In genomic region chr4:74474345-74475099, GRCh38 we compare ENCODE assay signal across 22 cellular contexts. TPM values are rescaled to one million over a fixed set of nuclear protein-coding genes. Genes with fewer than 3 reads are reported as not detected.
DNase-seq lines count a peak whose midpoint lies in the region; ATAC-seq, FAIRE-seq and TF ChIP-seq lines count a peak whose summit lies in the region.
"Had no signal": no experiment of that assay in that cellular context is flagged by ENCODE, and none has a peak within 500 bp of the region (broad histone marks: within the 10 kb centered on the region; RNA-seq: fewer than 3 reads in every experiment).

No MANE protein-coding gene starts in this region.

- DNase-seq in EL (peak; percentile 54), astrocyte (ENCODE audit: low read depth) (peak; percentile 51), fibroblast of the aortic adventitia (ENCODE audit: low read depth) (peak; percentile 19), renal cortical epithelial cell (ENCODE audit: low read depth) (peak; percentile 59), frontal cortex (ENCODE audit: low spot score in 2 of 2) (no peak), NK-92 (lab: John Stamatoyannopoulos, UW; ENCODE audit: unreplicated experiment) (no peak)
- no peak for DNase-seq in activated CD8-positive, alpha-beta memory T cell treated with anti-CD3 and anti-CD28 coated beads, Interleukin-2, amount 50 U/mL, for 48 hours
- DNase-seq: activated CD4-positive, alpha-beta T cell treated with anti-CD3 and anti-CD28 coated beads for 1 hour; activated naive CD4-positive, alpha-beta T cell treated with anti-CD3 and anti-CD28 coated beads, Interleukin-2, amount 50 U/mL, for 16 hours; central memory CD4-positive, alpha-beta T cell; DMS79; H9; lower lobe of right lung; NCI-H1105; NCI-H2171 treated with DMSO at 0.1 percent for 48 hours; retina; SHP77 treated with DMSO at 0.1 percent for 48 hours had no signal

- H4K20me1 ChIP-seq in astrocyte (ENCODE audit: insufficient read depth, low read length): no peaks in the 10 kb centered on the region
- H4K20me1 ChIP-seq: BLaER1 treated with 17β-estradiol and CSF1 and Interleukin-3, amounts not matched to agents 10 nM and 100 nM had no signal

- peaks cover 26% of the 10 kb centered on the region for H3K4me1 Mint-ChIP-seq in astrocyte (ENCODE audit: low read depth, unreplicated experiment)

- no peak for ATAC-seq in GM21360 (IDR thresholded peaks at IDR 0.05; ENCODE audit: unreplicated experiment)

- no peak overlapping the region for H3K4me3 Mint-ChIP-seq in astrocyte (ENCODE audit: unreplicated experiment)
- H3K4me3 Mint-ChIP-seq: H9, nephron had no signal

- no peaks in the 10 kb centered on the region for H3K27me3 Mint-ChIP-seq in astrocyte (ENCODE audit: low read depth, unreplicated experiment)

- H3K4me3 ChIP-seq in astrocyte (ENCODE audit: insufficient read depth, low read depth, low read length) (no peak overlapping the region), fibroblast of the aortic adventitia (ENCODE audit: low read depth, low read length) (no peak overlapping the region)
- H3K4me3 ChIP-seq: BLaER1 treated with 17β-estradiol and CSF1 and Interleukin-3, amounts not matched to agents 10 nM and 100 nM; lower lobe of right lung; upper lobe of left lung had no signal

- H3K9me3 ChIP-seq in astrocyte (ENCODE audit: insufficient read depth, low read depth, low read length): no peaks in the 10 kb centered on the region
- H3K9me3 ChIP-seq: BLaER1 treated with 17β-estradiol and CSF1 and Interleukin-3, amounts not matched to agents 10 nM and 100 nM; lower lobe of right lung; upper lobe of left lung had no signal

- H3K4me1 ChIP-seq in astrocyte (ENCODE audit: insufficient read depth, low read length): peaks cover 21% of the 10 kb centered on the region
- H3K4me1 ChIP-seq: BLaER1 treated with 17β-estradiol and CSF1 and Interleukin-3, amounts not matched to agents 10 nM and 100 nM had no signal

- H3K9ac ChIP-seq in astrocyte (ENCODE audit: low read length): peak overlapping the region; percentile 0
- H3K9ac ChIP-seq: BLaER1 treated with 17β-estradiol and CSF1 and Interleukin-3, amounts not matched to agents 10 nM and 100 nM had no signal

- no peaks in the 10 kb centered on the region for H3K9me3 Mint-ChIP-seq in astrocyte (ENCODE audit: unreplicated experiment)
- H3K9me3 Mint-ChIP-seq: H9, nephron had no signal

- no peaks in the 10 kb centered on the region for H3K36me3 Mint-ChIP-seq in astrocyte (ENCODE audit: low read depth, unreplicated experiment)

- peak overlapping the region; percentile 66 for H3K27ac Mint-ChIP-seq in astrocyte (ENCODE audit: unreplicated experiment)
- H3K27ac Mint-ChIP-seq: H9, nephron had no signal

- peak overlapping the region; percentile 56 for H3K4me2 ChIP-seq in astrocyte (ENCODE audit: low read length)
- H3K4me2 ChIP-seq: BLaER1 treated with 17β-estradiol and CSF1 and Interleukin-3, amounts not matched to agents 10 nM and 100 nM had no signal

- FAIRE-seq in astrocyte (lab: Jason Lieb, UNC): peak; percentile 49
- FAIRE-seq in frontal cortex (lab: Jason Lieb, UNC): no peak

- no peak overlapping the region for H2AFZ ChIP-seq in astrocyte (ENCODE audit: low read depth, low read length)

- no peaks in the 10 kb centered on the region for H3K79me2 ChIP-seq in astrocyte (ENCODE audit: insufficient read depth, low read length)

- H3K36me3 ChIP-seq in astrocyte (ENCODE audit: insufficient read depth, low read length): no peaks in the 10 kb centered on the region
- H3K36me3 ChIP-seq: BLaER1 treated with 17β-estradiol and CSF1 and Interleukin-3, amounts not matched to agents 10 nM and 100 nM; lower lobe of right lung; upper lobe of left lung had no signal

- H3K27ac ChIP-seq in astrocyte (ENCODE audit: low read depth, low read length): peak overlapping the region; percentile 33
- H3K27ac ChIP-seq: BLaER1 treated with 17β-estradiol and CSF1 and Interleukin-3, amounts not matched to agents 10 nM and 100 nM; lower lobe of right lung had no signal

- no peaks in the 10 kb centered on the region for H3K27me3 ChIP-seq in astrocyte (ENCODE audit: insufficient read depth, low read length)
- H3K27me3 ChIP-seq: BLaER1 treated with 17β-estradiol and CSF1 and Interleukin-3, amounts not matched to agents 10 nM and 100 nM; upper lobe of left lung had no signal

- TF ChIP-seq CTCF in astrocyte (IDR thresholded peaks at IDR 0.05; ENCODE audit: insufficient read depth, low read depth, low read length): no peak
- no peak for TF ChIP-seq CTCF in fibroblast of the aortic adventitia (IDR thresholded peaks at IDR 0.05; ENCODE audit: insufficient read depth, low read length)

RNA-seq across cellular contexts. Expression of gene AREG, which starts 29.6 kb away (rescaled TPM):
- total RNA-seq in astrocyte (0.79 and 1.5 TPM in 2 replicates), fibroblast of the aortic adventitia (ENCODE audit: low replicate concordance) (0.54 TPM in 1 of 2 replicates, not detected in the other), renal cortical epithelial cell (12.2 and 91.3 TPM in 2 replicates), frontal cortex (not detected)
- total RNA-seq: T-helper 2 cell treated with Interferon-gamma antibody and Interleukin-4, amounts not matched to agents 100 ng/mL and 5 ng/mL, for 36 hours had no signal

Comparison
In these comparisons a context has a peak if more than half of its experiments do, and no peak if none do; other contexts are left out.
1. DNase-seq: peak in EL (single experiment), astrocyte (single experiment), fibroblast of the aortic adventitia (single experiment) and renal cortical epithelial cell (single experiment); none in activated CD8-positive, alpha-beta memory T cell treated with anti-CD3 and anti-CD28 coated beads, Interleukin-2, amount 50 U/mL, for 48 hours (single experiment), frontal cortex (0 of 2) and NK-92 (single experiment).